In the genomic region with DNA sequence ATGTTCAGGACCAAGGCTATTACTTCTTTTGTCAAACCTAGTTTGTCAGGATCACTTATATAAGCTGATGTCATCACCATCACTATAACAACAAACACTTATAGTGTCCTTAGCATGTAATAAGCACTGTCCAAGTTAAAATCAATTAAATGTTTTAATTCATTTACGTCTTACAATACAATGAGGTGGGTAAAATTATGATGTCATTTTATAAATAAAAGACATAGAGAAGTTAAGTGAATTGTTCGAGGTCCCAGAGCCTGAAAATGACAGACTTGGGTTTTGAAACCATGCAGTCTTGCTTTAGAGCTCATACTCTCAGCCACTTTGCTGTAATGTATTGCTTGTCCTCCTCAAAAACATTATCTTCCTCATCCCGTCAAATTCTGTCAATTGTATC, we compare ENCODE assay signal across 25 cellular contexts. TPM values are rescaled to one million over a fixed set of nuclear protein-coding genes. Genes with fewer than 3 reads are reported as not detected.
"Had no signal": no experiment of that assay in that cellular context is flagged by ENCODE, and none has a peak within 500 bp of the region (broad histone marks: within the 10 kb centered on the region; RNA-seq: fewer than 3 reads in every experiment).

No MANE protein-coding gene starts in this region.

- FAIRE-seq: K562, RCC 7860 had no signal

- H3K9me3 ChIP-seq: SJSA1, SK-N-SH had no signal

- H3K4me2 ChIP-seq: KMS-11, SK-N-SH had no signal

- H3K27ac ChIP-seq: KMS-11, SJSA1 had no signal

- H3K27me3 ChIP-seq: SJSA1 had no signal

- H3K9ac ChIP-seq: KMS-11, SK-N-SH had no signal

- H3K36me3 ChIP-seq: SJSA1 had no signal

- DNase-seq: Kasumi-1, MM.1S, NCI-H1092 treated with DMSO at 0.1 percent for 48 hours, NCI-H1436, NCI-H187, NCI-H2029, NCI-H2081 treated with DMSO at 0.1 percent for 48 hours, NCI-H2227 treated with DMSO at 0.1 percent for 48 hours, NCI-H524, NCI-H526 treated with DMSO at 0.1 percent for 48 hours, NCI-H82, Right ventricle myocardium superior, RPMI8226, SIG-M5, SK-N-SH, T-helper 1 cell, T-helper 17 cell had no signal

- H3K4me3 ChIP-seq: K562, SJSA1 had no signal

RNA-seq across cellular contexts. Expression of gene SLC13A1, which starts 48.3 kb away (rescaled TPM):
- total RNA-seq: HT1080, M059J, NCI-H460, Right ventricle myocardium superior, T-helper 17 cell had no signal
- polyA plus RNA-seq: IgD-negative memory B cell, K562, SK-N-SH had no signal
